Comparison of ENCODE assay signal across 20 cellular contexts in genomic region chr12:1201886-1202285, GRCh38.
DNase-seq lines count a peak whose midpoint lies in the region; ATAC-seq and TF ChIP-seq lines count a peak whose summit lies in the region.
"Had no signal": no experiment of that assay in that cellular context is flagged by ENCODE, and none has a peak within 500 bp of the region (broad histone marks: within the 10 kb centered on the region; RNA-seq: fewer than 3 reads in every experiment).

No MANE protein-coding gene starts in this region.

- DNase-seq in CD4-positive, alpha-beta memory T cell, result no peak
- DNase-seq in KG1 (lab: John Stamatoyannopoulos, UW) (peak; percentile 14), Peyer's patch (no peak)
- DNase-seq in activated T-helper 2 cell treated with anti-CD3 and anti-CD28 coated beads, Interferon-gamma antibody, Interleukin-2, Interleukin-4, amounts not matched to agents 10 μg/mL and 5 μg/mL and 100 μg/mL, durations not matched to agents 14 hours and 24 hours and 36 hours (ENCODE audit: low spot score), result no peak
- no peak for DNase-seq in effector CD4-positive, alpha-beta T cell
- DNase-seq: activated CD4-positive, alpha-beta memory T cell treated with anti-CD3 and anti-CD28 coated beads, Interleukin-2, amount 10 ng/mL, durations not matched to agents 7 days and 5 days; activated naive CD8-positive, alpha-beta T cell treated with anti-CD3 and anti-CD28 coated beads, Interleukin-2, amount 10 ng/mL, durations not matched to agents 7 days and 5 days; activated T-cell treated with anti-CD3 and anti-CD28 coated beads, Interleukin-2, amount 50 U/mL, for 1 hour; Caco-2; NCI-H146; pancreas; sigmoid colon; SW 1271; uterus; WERI-Rb-1 had no signal

- POLR2A ChIA-PET in CD4-positive, alpha-beta memory T cell (lab: Charles Lee; ENCODE audit: partially characterized antibody), result no interaction called here

- H3K27ac Mint-ChIP-seq in CD4-positive, alpha-beta memory T cell, result peak overlapping the region in 5 of 7 donors; percentile 5 to 59 (median 12)
- H3K27ac Mint-ChIP-seq in activated T-helper 2 cell treated with anti-CD3 and anti-CD28 coated beads, Interferon-gamma antibody, Interleukin-2, Interleukin-4, amounts not matched to agents 10 μg/mL and 5 μg/mL and 100 μg/mL, durations not matched to agents 14 hours and 24 hours and 36 hours, result peak overlapping the region; percentile 1
- H3K27ac Mint-ChIP-seq: activated CD4-positive, alpha-beta memory T cell treated with anti-CD3 and anti-CD28 coated beads, Interleukin-2, amount 10 ng/mL, durations not matched to agents 7 days and 5 days; activated naive CD8-positive, alpha-beta T cell treated with anti-CD3 and anti-CD28 coated beads, Interleukin-2, amount 10 ng/mL, durations not matched to agents 7 days and 5 days had no signal

- CTCF ChIA-PET in CD4-positive, alpha-beta memory T cell (lab: Charles Lee; ENCODE audit: partially characterized antibody), result no interaction called here

- 100% methylated on average over 1 of the region's 1 CpG; no CpG with 5 or more reads in 1 of the 2 experiments for WGBS in mesodermal cell (ENCODE audit: insufficient coverage in 2 of 2), 2 experiments

- no peak for TF ChIP-seq POLR2A in Peyer's patch (IDR thresholded peaks at IDR 0.05)

- no peak overlapping the region for H3K4me3 ChIP-seq in CD4-positive, alpha-beta memory T cell (ENCODE audit: low read length in 2 of 2)
- H3K4me3 ChIP-seq in mesodermal cell (ENCODE audit: extremely low read depth, insufficient read depth, low read length, poor library complexity, severe bottlenecking) (no peak overlapping the region), Peyer's patch (no peak overlapping the region)
- H3K4me3 ChIP-seq: cardiac muscle cell, pancreas, sigmoid colon, uterus had no signal

- TF ChIP-seq CTCF in Peyer's patch (IDR thresholded peaks at IDR 0.05), result no peak

- H3K36me3 ChIP-seq in CD4-positive, alpha-beta memory T cell (ENCODE audit: insufficient read depth, low read length), result no peaks in the 10 kb centered on the region
- peaks cover 20% of the 10 kb centered on the region for H3K36me3 ChIP-seq in mesodermal cell (ENCODE audit: control insufficient read depth, insufficient read depth, low read length)
- H3K36me3 ChIP-seq in Peyer's patch, result no peaks in the 10 kb centered on the region
- H3K36me3 ChIP-seq: cardiac muscle cell, pancreas, sigmoid colon, uterus, WERI-Rb-1 had no signal

- no peaks in the 10 kb centered on the region for H3K27me3 ChIP-seq in CD4-positive, alpha-beta memory T cell (ENCODE audit: insufficient read depth, low read length)
- H3K27me3 ChIP-seq in Peyer's patch, result no peaks in the 10 kb centered on the region
- H3K27me3 ChIP-seq: cardiac muscle cell, pancreas, sigmoid colon, uterus had no signal

- peaks cover 12 to 20% of the 10 kb centered on the region in 2 donors for H3K36me3 Mint-ChIP-seq in CD4-positive, alpha-beta memory T cell
- H3K36me3 Mint-ChIP-seq in activated T-helper 2 cell treated with anti-CD3 and anti-CD28 coated beads, Interferon-gamma antibody, Interleukin-2, Interleukin-4, amounts not matched to agents 10 μg/mL and 5 μg/mL and 100 μg/mL, durations not matched to agents 14 hours and 24 hours and 36 hours (ENCODE audit: low read depth), result peaks cover 20% of the 10 kb centered on the region

- H3K9me3 ChIP-seq in CD4-positive, alpha-beta memory T cell (ENCODE audit: control insufficient read depth in 1 of 2, low read length in 2 of 2), result no peaks in the 10 kb centered on the region
- H3K9me3 ChIP-seq in mesodermal cell (ENCODE audit: control insufficient read depth, low read length) (peaks cover 9% of the 10 kb centered on the region), Peyer's patch (peaks cover 0 to 3% (median 0%) of the 10 kb centered on the region in 4 donors)
- H3K9me3 ChIP-seq: Caco-2, pancreas, uterus had no signal

- H3K4me3 Mint-ChIP-seq in CD4-positive, alpha-beta memory T cell, result peak overlapping the region in 1 of 8 donors; percentile 47
- H3K4me3 Mint-ChIP-seq in activated T-helper 2 cell treated with anti-CD3 and anti-CD28 coated beads, Interferon-gamma antibody, Interleukin-2, Interleukin-4, amounts not matched to agents 10 μg/mL and 5 μg/mL and 100 μg/mL, durations not matched to agents 14 hours and 24 hours and 36 hours (ENCODE audit: low read depth), result no peak overlapping the region
- H3K4me3 Mint-ChIP-seq: activated CD4-positive, alpha-beta memory T cell treated with anti-CD3 and anti-CD28 coated beads, Interleukin-2, amount 10 ng/mL, durations not matched to agents 7 days and 5 days; activated naive CD8-positive, alpha-beta T cell treated with anti-CD3 and anti-CD28 coated beads, Interleukin-2, amount 10 ng/mL, durations not matched to agents 7 days and 5 days had no signal

- H3K9me3 Mint-ChIP-seq in CD4-positive, alpha-beta memory T cell, result peaks cover 0 to 7% (median 5%) of the 10 kb centered on the region in 8 donors
- H3K9me3 Mint-ChIP-seq in activated T-helper 2 cell treated with anti-CD3 and anti-CD28 coated beads, Interferon-gamma antibody, Interleukin-2, Interleukin-4, amounts not matched to agents 10 μg/mL and 5 μg/mL and 100 μg/mL, durations not matched to agents 14 hours and 24 hours and 36 hours, result peaks cover 11% of the 10 kb centered on the region
- H3K9me3 Mint-ChIP-seq: activated naive CD8-positive, alpha-beta T cell treated with anti-CD3 and anti-CD28 coated beads, Interleukin-2, amount 10 ng/mL, durations not matched to agents 7 days and 5 days had no signal

- peaks cover 19% of the 10 kb centered on the region for H3K4me1 ChIP-seq in CD4-positive, alpha-beta memory T cell (ENCODE audit: insufficient read depth, low read length)
- H3K4me1 ChIP-seq in mesodermal cell (ENCODE audit: control insufficient read depth, insufficient read depth, low read length, poor library complexity, severe bottlenecking), result peaks cover 3% of the 10 kb centered on the region
- H3K4me1 ChIP-seq in Peyer's patch, result peaks cover 0 to 7% (median 0%) of the 10 kb centered on the region in 4 donors
- H3K4me1 ChIP-seq: Caco-2 had no signal

- peaks cover 5 to 9% (median 8%) of the 10 kb centered on the region in 4 donors for H3K4me1 Mint-ChIP-seq in CD4-positive, alpha-beta memory T cell
- peaks cover 25% of the 10 kb centered on the region for H3K4me1 Mint-ChIP-seq in activated T-helper 2 cell treated with anti-CD3 and anti-CD28 coated beads, Interferon-gamma antibody, Interleukin-2, Interleukin-4, amounts not matched to agents 10 μg/mL and 5 μg/mL and 100 μg/mL, durations not matched to agents 14 hours and 24 hours and 36 hours (ENCODE audit: low read depth)

- H3K27me3 Mint-ChIP-seq in CD4-positive, alpha-beta memory T cell, result no peaks in the 10 kb centered on the region
- H3K27me3 Mint-ChIP-seq in activated T-helper 2 cell treated with anti-CD3 and anti-CD28 coated beads, Interferon-gamma antibody, Interleukin-2, Interleukin-4, amounts not matched to agents 10 μg/mL and 5 μg/mL and 100 μg/mL, durations not matched to agents 14 hours and 24 hours and 36 hours (ENCODE audit: low read depth), result no peaks in the 10 kb centered on the region
- H3K27me3 Mint-ChIP-seq: activated CD4-positive, alpha-beta memory T cell treated with anti-CD3 and anti-CD28 coated beads, Interleukin-2, amount 10 ng/mL, durations not matched to agents 7 days and 5 days; activated naive CD8-positive, alpha-beta T cell treated with anti-CD3 and anti-CD28 coated beads, Interleukin-2, amount 10 ng/mL, durations not matched to agents 7 days and 5 days had no signal

- H3K27ac ChIP-seq in CD4-positive, alpha-beta memory T cell (ENCODE audit: low read depth, low read length), result no peak overlapping the region
- H3K27ac ChIP-seq in mesodermal cell (ENCODE audit: low read depth, low read length, severe bottlenecking) (peak overlapping the region; percentile 1), Peyer's patch (no peak overlapping the region)
- H3K27ac ChIP-seq: cardiac muscle cell, pancreas, sigmoid colon, WERI-Rb-1 had no signal

- ATAC-seq in HG03025 (IDR thresholded peaks at IDR 0.05; ENCODE audit: low FRiP score, unreplicated experiment) (no peak), HG02759 (IDR thresholded peaks at IDR 0.05; ENCODE audit: unreplicated experiment) (no peak)
- ATAC-seq: Panc1, pancreas had no signal

- intact Hi-C loops in CD4-positive, alpha-beta memory T cell (cut with micrococcal nuclease), result loop anchor here (10.0 kb wide), 1 partner anchor 393 kb away; the partner anchor contains the start of gene FBXL14
- intact Hi-C loops in activated T-helper 2 cell treated with anti-CD3 and anti-CD28 coated beads, Interferon-gamma antibody, Interleukin-2, Interleukin-4, amounts not matched to agents 10 μg/mL and 5 μg/mL and 100 μg/mL, durations not matched to agents 14 hours and 24 hours and 36 hours (cut with micrococcal nuclease), result loop anchor here (10.0 kb wide), 1 partner anchor 383 kb away; no protein-coding TSS in a partner anchor
